9 cellular contexts compared by ENCODE assay signal in genomic region chr17:8125196-8125946, GRCh38. TPM values are rescaled to one million over a fixed set of nuclear protein-coding genes. Genes with fewer than 3 reads are reported as not detected.
DNase-seq lines count a peak whose midpoint lies in the region; ATAC-seq, FAIRE-seq and TF ChIP-seq lines count a peak whose summit lies in the region.
"Had no signal": no experiment of that assay in that cellular context is flagged by ENCODE, and none has a peak within 500 bp of the region (broad histone marks: within the 10 kb centered on the region; RNA-seq: fewer than 3 reads in every experiment).

No MANE protein-coding gene starts in this region.

- H3K27ac Mint-ChIP-seq in central memory CD8-positive, alpha-beta T cell (ENCODE audit: low read depth): peak overlapping the region; percentile 99

- H3K4me3 ChIP-seq in kidney (ENCODE audit: low read length in 2 of 2): peak overlapping the region; percentile 79 to 86

- peaks cover 23 to 42% of the 10 kb centered on the region in 2 donors for H3K4me1 ChIP-seq in kidney (ENCODE audit: control insufficient read depth in 1 of 2, insufficient read depth in 1 of 2, low read depth in 1 of 2, low read length in 2 of 2)

- peaks cover 53% of the 10 kb centered on the region for H3K27me3 Mint-ChIP-seq in central memory CD8-positive, alpha-beta T cell

- no peak overlapping the region for H3K27ac ChIP-seq in kidney (ENCODE audit: low read depth in 2 of 2, low read length in 2 of 2)

- peaks cover 48% of the 10 kb centered on the region for H3K36me3 Mint-ChIP-seq in central memory CD8-positive, alpha-beta T cell (ENCODE audit: insufficient read depth)

- H3K9ac ChIP-seq in kidney (ENCODE audit: low read length in 2 of 2): peak overlapping the region in 1 of 2 donors; percentile 12

- H3K4me3 Mint-ChIP-seq in central memory CD8-positive, alpha-beta T cell: peak overlapping the region; percentile 96

- no peak for FAIRE-seq in kidney (lab: Jason Lieb, UNC)
- FAIRE-seq: A204.1 had no signal

- no peaks in the 10 kb centered on the region for H3K9me3 ChIP-seq in kidney (ENCODE audit: control insufficient read depth in 1 of 2, low read length in 2 of 2)

- peaks cover 62% of the 10 kb centered on the region for H3K4me1 Mint-ChIP-seq in central memory CD8-positive, alpha-beta T cell

- H3K36me3 ChIP-seq in kidney (ENCODE audit: control insufficient read depth in 1 of 2, insufficient read depth in 2 of 2, low read length in 2 of 2): no peaks in the 10 kb centered on the region

- no peak for TF ChIP-seq CTCF in kidney (IDR thresholded peaks at IDR 0.05; ENCODE audit: borderline replicate concordance, extremely low read depth, insufficient read depth)

- intact Hi-C loops in kidney (cut with DNase I): loop anchor here (10.0 kb wide), 1 partner anchor 59 kb away; no protein-coding TSS in a partner anchor

- no peaks in the 10 kb centered on the region for H3K9me3 Mint-ChIP-seq in central memory CD8-positive, alpha-beta T cell

- peak; percentile 57 to 86 (median 66) for DNase-seq in NCI-H1417 (lab: John Stamatoyannopoulos, UW)
- no peak for DNase-seq in NCI-H1417 treated with DMSO at 0.1 percent for 48 hours (lab: John Stamatoyannopoulos, UW)
- peak; percentile 90 for DNase-seq in NCI-H1694 (lab: John Stamatoyannopoulos, UW)
- peak; percentile 88 to 96 for DNase-seq in central memory CD8-positive, alpha-beta T cell (ENCODE audit: low spot score in 2 of 2)
- DNase-seq in kidney: peak; percentile 89
- peak; percentile 79 to 81 for DNase-seq in stimulated activated CD4-positive, alpha-beta T cell treated with anti-CD3 and anti-CD28 coated beads, Interleukin-15, amount 100 ng/mL, for 48 hours (ENCODE audit: low read depth in 2 of 2)

- ATAC-seq in activated CD4-positive, CD25-positive, alpha-beta regulatory T cell treated with anti-CD3 and anti-CD28 coated beads, Interleukin-2, amount 50 U/mL, for 24 hours: peak; percentile 26 to 36
- ATAC-seq in central memory CD8-positive, alpha-beta T cell (replicated peaks; ENCODE audit: extremely low read depth, poor library complexity, severe bottlenecking): peak; percentile 57
- ATAC-seq in GM18511 (IDR thresholded peaks at IDR 0.05; ENCODE audit: unreplicated experiment): no peak

RNA-seq across cellular contexts. Expression of gene HES7, which starts 1.5 kb away (rescaled TPM):
- 0.25 TPM for total RNA-seq in kidney
- polyA plus RNA-seq in kidney (ENCODE audit: insufficient read depth, low read depth, low replicate concordance): not detected

RNA-seq across cellular contexts. Expression of gene ALOXE3, which starts 7.1 kb away (rescaled TPM):
- total RNA-seq in kidney: not detected
- not detected for polyA plus RNA-seq in kidney (ENCODE audit: insufficient read depth, low read depth, low replicate concordance)

RNA-seq across cellular contexts. Expression of gene PER1, which starts 26.8 kb away (rescaled TPM):
- total RNA-seq in kidney: 161 TPM
- polyA plus RNA-seq in kidney (ENCODE audit: insufficient read depth, low read depth, low replicate concordance): 25.2 TPM

RNA-seq across cellular contexts. Expression of gene VAMP2, which starts 37.4 kb away (rescaled TPM):
- total RNA-seq in kidney: 107 TPM
- polyA plus RNA-seq in kidney (ENCODE audit: insufficient read depth, low read depth, low replicate concordance): 124 TPM

RNA-seq across cellular contexts. Expression of gene ALOX12B, which starts 37.9 kb away (rescaled TPM):
- not detected for total RNA-seq in kidney
- not detected for polyA plus RNA-seq in kidney (ENCODE audit: insufficient read depth, low read depth, low replicate concordance)
